Comparison of ENCODE assay signal across 11 cellular contexts in genomic region chr16:23124315-23124714, GRCh38. TPM values are rescaled to one million over a fixed set of nuclear protein-coding genes. Genes with fewer than 3 reads are reported as not detected.
A peak's percentile ranks its signal among the peaks of the same experiment; 100 is the strongest.
DNase-seq lines count a peak whose midpoint lies in the region; ATAC-seq and TF ChIP-seq lines count a peak whose summit lies in the region.
"Had no signal": no experiment of that assay in that cellular context is flagged by ENCODE, and none has a peak within 500 bp of the region (broad histone marks: within the 10 kb centered on the region; RNA-seq: fewer than 3 reads in every experiment).

No MANE protein-coding gene starts in this region.

- H3K27ac ChIP-seq in Panc1 (ENCODE audit: low read length) (no peak overlapping the region), esophagus muscularis mucosa (replicated peaks in 1 of 4) (peak overlapping the region; percentile 76 to 88 (median 82)), psoas muscle (peak overlapping the region; percentile 11)

- TF ChIP-seq CTCF in Panc1 (IDR thresholded peaks at IDR 0.05) (no peak), esophagus muscularis mucosa (IDR thresholded peaks at IDR 0.05) (no peak), psoas muscle (IDR thresholded peaks at IDR 0.05) (no peak)

- TF ChIP-seq POLR2A in esophagus muscularis mucosa (IDR thresholded peaks at IDR 0.05; ENCODE audit: low read depth): no peak

- WGBS in esophagus muscularis mucosa: 51% methylated on average over 8 of the region's 8 CpGs
- WGBS in psoas muscle, 3 donors: 40 to 53% (median 40%) methylated on average over 8 of the region's 8 CpGs

- intact Hi-C loops in Panc1 (cut with micrococcal nuclease; ENCODE audit: unreplicated experiment) (no loop called here), esophagus muscularis mucosa (cut with DNase I) (no loop called here), psoas muscle (cut with DNase I) (no loop called here)

- peak; percentile 99 for TF ChIP-seq EP300 in esophagus muscularis mucosa (IDR thresholded peaks at IDR 0.05)

- peak; percentile 55 for DNase-seq in Caki2 (ENCODE audit: low read depth)
- no peak for DNase-seq in Panc1 (ENCODE audit: low read depth, low spot score)
- no peak for DNase-seq in esophagus muscularis mucosa (ENCODE audit: extremely low spot score)
- peak; percentile 24 to 73 for DNase-seq in psoas muscle
- no peak for DNase-seq in NCI-H2081 treated with DMSO at 0.1 percent for 48 hours (lab: John Stamatoyannopoulos, UW)
- DNase-seq in NCI-H82 (lab: John Stamatoyannopoulos, UW): no peak
- no peak for DNase-seq in Kasumi-1 (lab: John Stamatoyannopoulos, UW)
- DNase-seq in KG1 (lab: John Stamatoyannopoulos, UW): no peak
- DNase-seq: NCI-H2029 treated with DMSO at 0.1 percent for 48 hours, T-helper 2 cell had no signal

- H3K4me1 ChIP-seq in Panc1 (ENCODE audit: control insufficient read depth, insufficient read depth, low read length) (peaks cover 8% of the 10 kb centered on the region; the same call in 1 of the 2 replicates), esophagus muscularis mucosa (peaks cover 40 to 100% (median 91%) of the 10 kb centered on the region in 4 donors), psoas muscle (peaks cover 40% of the 10 kb centered on the region)

- no TSS peak for BruUV-seq in Panc1 (replicated peaks; lab: Mats Ljungman, UMichigan)

- no peaks in the 10 kb centered on the region for H3K9me3 ChIP-seq in Panc1 (ENCODE audit: control insufficient read depth, insufficient read depth, low read depth, low read length)
- no peaks in the 10 kb centered on the region for H3K9me3 ChIP-seq in esophagus muscularis mucosa
- H3K9me3 ChIP-seq in psoas muscle: no peaks in the 10 kb centered on the region

- ATAC-seq in Panc1 (peak; percentile 68; the same call in 1 of the 2 replicates), psoas muscle (peak; percentile 94 to 99 (median 98))

- H3K4me3 ChIP-seq in Panc1 (ENCODE audit: low read depth in 2 of 2, low read length in 2 of 2): no peak overlapping the region
- peak overlapping the region in 1 of 4 donors; percentile 12 for H3K4me3 ChIP-seq in esophagus muscularis mucosa
- H3K4me3 ChIP-seq in psoas muscle: no peak overlapping the region

- H3K27me3 ChIP-seq in Panc1 (ENCODE audit: control insufficient read depth, insufficient read depth, low read length): no peaks in the 10 kb centered on the region
- H3K27me3 ChIP-seq in esophagus muscularis mucosa: no peaks in the 10 kb centered on the region
- H3K27me3 ChIP-seq in psoas muscle (ENCODE audit: insufficient read depth in 3 of 3, low read length in 2 of 3): no peaks in the 10 kb centered on the region

- POLR2A ChIA-PET in Panc1 (lab: Charles Lee): no interaction called here

- H3K36me3 ChIP-seq in Panc1 (ENCODE audit: control insufficient read depth, insufficient read depth, low read length): no peaks in the 10 kb centered on the region
- no peaks in the 10 kb centered on the region for H3K36me3 ChIP-seq in esophagus muscularis mucosa
- H3K36me3 ChIP-seq in psoas muscle (ENCODE audit: insufficient read depth in 1 of 2, low read depth in 1 of 2): no peaks in the 10 kb centered on the region

- in situ Hi-C loops in Caki2 (cut with HindIII; ENCODE audit: low pct_unique_long_range_greater_than_20kb, low sequenced_read_pairs) (no loop called here), Panc1 (cut with HindIII; ENCODE audit: low pct_unique_long_range_greater_than_20kb, low sequenced_read_pairs) (no loop called here)

- CTCF ChIA-PET in Panc1 (lab: Charles Lee): no interaction called here

RNA-seq across cellular contexts. Expression of gene USP31, which starts 24.9 kb away (rescaled TPM):
- 3.9 and 6.7 TPM in 2 replicates for total RNA-seq in Caki2 (2014; rRNA removed; shearing (Covaris generic); ENCODE audit: low replicate concordance)
- 27.2 TPM for total RNA-seq in Panc1 (2021; ENCODE audit: unreplicated experiment)
- polyA plus RNA-seq in Panc1 (2012; ENCODE audit: insufficient read length): 5.8 TPM
- total RNA-seq in esophagus muscularis mucosa: 10 to 100 TPM; 18.9 to 29.1 (median 23.3) TPM
- total RNA-seq in psoas muscle: 10 to 100 TPM in 3 of 4 donors, 1 to 10 TPM in 1; 9.5 to 19.6 (median 16.2) TPM
- polyA plus RNA-seq in psoas muscle: 10 to 100 TPM in 2 of 3 donors, 1 to 10 TPM in 1; 7.7 to 21.5 (median 16.4) TPM

RNA-seq across cellular contexts. Expression of gene SCNN1G, which starts 58.2 kb away (rescaled TPM):
- 0.30 TPM in 1 of 2 replicates, not detected in the other for total RNA-seq in Caki2 (2014; rRNA removed; shearing (Covaris generic); ENCODE audit: low replicate concordance)
- 3.4 TPM for total RNA-seq in Panc1 (2021; ENCODE audit: unreplicated experiment)
- polyA plus RNA-seq in Panc1 (2012; ENCODE audit: insufficient read length): 2.7 TPM
- total RNA-seq in esophagus muscularis mucosa: under 1 TPM in 2 of 4 donors, not detected in 2; 0.06 to 0.34 TPM
- total RNA-seq in psoas muscle: not detected
- polyA plus RNA-seq in psoas muscle: under 1 TPM in 2 of 3 donors, not detected in 1; 0.01 to 0.08 TPM
- total RNA-seq: activated T-helper 1 cell treated with anti-CD3 and anti-CD28 coated beads, Interleukin-12 subunit alpha, Interleukin-12 subunit beta, Interleukin-2, Interleukin-4 antibody, amounts not matched to agents 30 ng/mL and 10 ng/mL and 1 ng/mL, durations not matched to agents 14 hours and 24 hours and 36 hours had no signal

Comparison
In these comparisons a context has a peak if more than half of its experiments do, and no peak if none do; other contexts are left out.
1. DNase-seq: peak in Caki2 (single experiment) and psoas muscle (2 of 2); none in Panc1 (single experiment), esophagus muscularis mucosa (single experiment), NCI-H2081 treated with DMSO at 0.1 percent for 48 hours (single experiment), NCI-H82 (single experiment), Kasumi-1 (0 of 2) and KG1 (single experiment).